Comparison of ENCODE assay signal across 12 cellular contexts in genomic region chr7:102321351-102322201, GRCh38. TPM values are rescaled to one million over a fixed set of nuclear protein-coding genes. Genes with fewer than 3 reads are reported as not detected.
DNase-seq lines count a peak whose midpoint lies in the region; ATAC-seq, FAIRE-seq and TF ChIP-seq lines count a peak whose summit lies in the region.
"Had no signal": no experiment of that assay in that cellular context is flagged by ENCODE, and none has a peak within 500 bp of the region (broad histone marks: within the 10 kb centered on the region; RNA-seq: fewer than 3 reads in every experiment).

No MANE protein-coding gene starts in this region.

- H3K9me3 ChIP-seq in heart left ventricle (no peaks in the 10 kb centered on the region), small intestine (ENCODE audit: control insufficient read depth, low read depth) (no peaks in the 10 kb centered on the region), MM.1S (replicated peaks; ENCODE audit: insufficient read depth, low read length) (no peaks in the 10 kb centered on the region)

- no peak for TF ChIP-seq POLR2A in heart left ventricle (IDR thresholded peaks at IDR 0.05)

- no peaks in the 10 kb centered on the region for H3K4me1 Mint-ChIP-seq in activated CD4-positive, alpha-beta T cell treated with anti-CD3 and anti-CD28 coated beads for 36 hours

- H3K4me1 ChIP-seq in heart left ventricle = peaks cover 0 to 29% (median 3%) of the 10 kb centered on the region in 12 donors
- H3K4me1 ChIP-seq in small intestine (ENCODE audit: control insufficient read depth in 2 of 2, insufficient read depth in 1 of 2, low read depth in 1 of 2, low read length in 1 of 2) = no peaks in the 10 kb centered on the region
- H3K4me1 ChIP-seq in MM.1S (ENCODE audit: low read length) = no peaks in the 10 kb centered on the region

- peaks cover 0 to 8% (median 0%) of the 10 kb centered on the region in 9 donors for H3K36me3 ChIP-seq in heart left ventricle
- H3K36me3 ChIP-seq in small intestine (ENCODE audit: control insufficient read depth in 2 of 2, insufficient read depth in 2 of 2, low read length in 2 of 2) = no peaks in the 10 kb centered on the region
- 0 out of 2 replicates have a peak, but pooled peaks cover 3% of the 10 kb centered on the region for H3K36me3 ChIP-seq in MM.1S (replicated peaks; ENCODE audit: insufficient read depth, low read length)

- H3K27me3 ChIP-seq in heart left ventricle = peaks cover 0 to 13% (median 2%) of the 10 kb centered on the region in 9 donors
- peaks cover 0 to 3% of the 10 kb centered on the region in 2 donors for H3K27me3 ChIP-seq in small intestine (ENCODE audit: control insufficient read depth in 2 of 2, insufficient read depth in 2 of 2, low read length in 2 of 2)
- no peaks in the 10 kb centered on the region for H3K27me3 ChIP-seq in MM.1S (replicated peaks; ENCODE audit: insufficient read depth, low read length)

- peaks cover 16% of the 10 kb centered on the region for H3K27me3 Mint-ChIP-seq in activated CD4-positive, alpha-beta T cell treated with anti-CD3 and anti-CD28 coated beads for 36 hours

- H3K4me3 Mint-ChIP-seq in activated CD4-positive, alpha-beta T cell treated with anti-CD3 and anti-CD28 coated beads for 36 hours = no peak overlapping the region
- H3K4me3 Mint-ChIP-seq: activated T-helper 1 cell treated with anti-CD3 and anti-CD28 coated beads, Interleukin-12 subunit alpha, Interleukin-12 subunit beta, Interleukin-2, Interleukin-4 antibody, amounts not matched to agents 30 ng/mL and 10 ng/mL and 1 ng/mL, durations not matched to agents 14 hours and 24 hours and 36 hours had no signal

- H3K9ac ChIP-seq in MM.1S (ENCODE audit: low read length) = no peak overlapping the region

- no peaks in the 10 kb centered on the region for H3K36me3 Mint-ChIP-seq in activated CD4-positive, alpha-beta T cell treated with anti-CD3 and anti-CD28 coated beads for 36 hours (ENCODE audit: low read depth)

- peak; percentile 72 for ATAC-seq in activated CD4-positive, alpha-beta T cell treated with anti-CD3 and anti-CD28 coated beads for 36 hours
- ATAC-seq in heart left ventricle = peak in 3 of 4 donors; percentile 31 to 67 (median 46)

- peak in 2 of 12 donors; percentile 5 to 10 for TF ChIP-seq CTCF in heart left ventricle (IDR thresholded peaks at IDR 0.05)
- TF ChIP-seq CTCF in MM.1S (IDR thresholded peaks at IDR 0.05; ENCODE audit: low read length) = no peak

- WGBS in heart left ventricle, 4 donors = 15 to 29% (median 19%) methylated on average over 43 to 73 of the region's 73 CpGs
- 19 to 31% (median 28%) methylated on average over 46 to 73 of the region's 73 CpGs for WGBS in small intestine, 3 donors

- intact Hi-C loops in activated CD4-positive, alpha-beta T cell treated with anti-CD3 and anti-CD28 coated beads for 36 hours (cut with DNase I, micrococcal nuclease) = loop anchor here in 1 of 2 experiments (2.0 kb wide), 1 partner anchor 43 kb away; no protein-coding TSS in a partner anchor
- intact Hi-C loops in heart left ventricle (cut with DNase I) = no loop called here

- no peak for FAIRE-seq in small intestine (lab: Jason Lieb, UNC)
- FAIRE-seq: keratinocyte had no signal

- no peak overlapping the region for H3K4me2 ChIP-seq in MM.1S (ENCODE audit: low read depth, low read length)

- CTCF ChIA-PET in activated CD4-positive, alpha-beta T cell treated with anti-CD3 and anti-CD28 coated beads for 36 hours (lab: Charles Lee) = interaction anchor here (0.5 to 0.7 kb wide), 2 partner anchors 20 to 95 kb away, joined by 3 to 4 read pairs; no protein-coding TSS in a partner anchor

- H3K9me3 Mint-ChIP-seq in activated CD4-positive, alpha-beta T cell treated with anti-CD3 and anti-CD28 coated beads for 36 hours (ENCODE audit: low read depth) = no peaks in the 10 kb centered on the region
- H3K9me3 Mint-ChIP-seq: activated T-helper 1 cell treated with anti-CD3 and anti-CD28 coated beads, Interleukin-12 subunit alpha, Interleukin-12 subunit beta, Interleukin-2, Interleukin-4 antibody, amounts not matched to agents 30 ng/mL and 10 ng/mL and 1 ng/mL, durations not matched to agents 14 hours and 24 hours and 36 hours had no signal

- H3K4me3 ChIP-seq in heart left ventricle = peak overlapping the region in 5 of 12 donors; percentile 12 to 36 (median 22)
- peak overlapping the region in 1 of 2 donors; percentile 22 for H3K4me3 ChIP-seq in small intestine (ENCODE audit: low read depth in 1 of 2, low read length in 2 of 2)
- H3K4me3 ChIP-seq in MM.1S (ENCODE audit: low read length) = no peak overlapping the region

- no peaks in the 10 kb centered on the region for H3K9me2 ChIP-seq in MM.1S (replicated peaks; ENCODE audit: insufficient read depth, low read length)

- peak; percentile 55 for DNase-seq in activated CD4-positive, alpha-beta T cell treated with anti-CD3 and anti-CD28 coated beads for 36 hours
- no peak for DNase-seq in activated CD4-positive, alpha-beta T cell treated with anti-CD3 and anti-CD28 coated beads for 4 hours
- DNase-seq in NCI-H69 (lab: John Stamatoyannopoulos, UW) (peak; percentile 25), heart left ventricle (peak in 1 of 5 donors; percentile 54), small intestine (peak; percentile 28), MM.1S (no peak)
- no peak for DNase-seq in NK-92 treated with Interleukin-12 subunit alpha and Interleukin-12 subunit beta, amount 100 ng/mL, for 24 hours (lab: John Stamatoyannopoulos, UW)
- no peak for DNase-seq in stimulated activated CD4-positive, alpha-beta T cell treated with anti-CD3 and anti-CD28 coated beads, Interleukin-4, amount 100 ng/mL, for 1 hour
- DNase-seq: NCI-H524 had no signal

- H4K20me1 ChIP-seq in MM.1S (ENCODE audit: insufficient read depth, low read length) = no peaks in the 10 kb centered on the region

- no peak overlapping the region for H3K27ac Mint-ChIP-seq in activated CD4-positive, alpha-beta T cell treated with anti-CD3 and anti-CD28 coated beads for 36 hours
- H3K27ac Mint-ChIP-seq: activated T-helper 1 cell treated with anti-CD3 and anti-CD28 coated beads, Interleukin-12 subunit alpha, Interleukin-12 subunit beta, Interleukin-2, Interleukin-4 antibody, amounts not matched to agents 30 ng/mL and 10 ng/mL and 1 ng/mL, durations not matched to agents 14 hours and 24 hours and 36 hours had no signal

- no peak overlapping the region for H2AFZ ChIP-seq in MM.1S (ENCODE audit: low read length)

- POLR2A ChIA-PET in activated CD4-positive, alpha-beta T cell treated with anti-CD3 and anti-CD28 coated beads for 36 hours (lab: Charles Lee) = interaction anchor here (0.6 kb wide), 1 partner anchor 14 kb away, joined by 4 read pairs; no protein-coding TSS in a partner anchor

- H3K79me2 ChIP-seq in MM.1S (ENCODE audit: low read length) = 0 out of 2 replicates have a peak, but pooled peaks cover 5% of the 10 kb centered on the region

- H3K27ac ChIP-seq in heart left ventricle (peak overlapping the region in 1 of 12 donors; percentile 69), small intestine (ENCODE audit: low read depth in 1 of 2, low read length in 1 of 2) (peak overlapping the region in 1 of 2 donors; percentile 53), MM.1S (ENCODE audit: low read length) (no peak overlapping the region)

- H3F3A ChIP-seq in MM.1S (ENCODE audit: insufficient read depth, low read length) = 0 out of 2 replicates have a peak, but pooled peaks cover 11% of the 10 kb centered on the region

RNA-seq across cellular contexts. Expression of gene SPDYE6, which starts 34.7 kb away (rescaled TPM):
- total RNA-seq in activated CD4-positive, alpha-beta T cell treated with anti-CD3 and anti-CD28 coated beads for 36 hours = not detected
- not detected for total RNA-seq in heart left ventricle
- polyA plus RNA-seq in heart left ventricle = under 1 TPM in 1 of 2 donors, not detected in 1; 0.15 TPM
- under 1 TPM in 1 of 3 donors, not detected in 2; 0.09 TPM for polyA plus RNA-seq in small intestine
- total RNA-seq: A673; activated T-helper 1 cell treated with anti-CD3 and anti-CD28 coated beads, Interleukin-12 subunit alpha, Interleukin-12 subunit beta, Interleukin-2, Interleukin-4 antibody, amounts not matched to agents 30 ng/mL and 10 ng/mL and 1 ng/mL, durations not matched to agents 14 hours and 24 hours and 36 hours had no signal
- polyA plus RNA-seq: keratinocyte had no signal

RNA-seq across cellular contexts. Expression of gene SH2B2, which starts 34.9 kb away (rescaled TPM):
- 1 to 10 TPM; 2.7 to 3.2 TPM for total RNA-seq in activated CD4-positive, alpha-beta T cell treated with anti-CD3 and anti-CD28 coated beads for 36 hours
- total RNA-seq in heart left ventricle = 1 to 10 TPM in 8 of 9 donors, under 1 TPM in 1; 1.00 to 5.7 (median 2.5) TPM
- polyA plus RNA-seq in heart left ventricle (1 to 10 TPM in 1 of 2 donors, under 1 TPM in 1; 0.50 to 2.2 TPM), small intestine (1 to 10 TPM in 2 of 3 donors, under 1 TPM in 1; 0.67 to 2.5 (median 1.6) TPM)

Comparison
In these comparisons a context has a peak if more than half of its experiments do, and no peak if none do; other contexts are left out.
1. DNase-seq: peak in activated CD4-positive, alpha-beta T cell treated with anti-CD3 and anti-CD28 coated beads for 36 hours (single experiment), NCI-H69 (single experiment) and small intestine (single experiment); none in activated CD4-positive, alpha-beta T cell treated with anti-CD3 and anti-CD28 coated beads for 4 hours (0 of 2), NK-92 treated with Interleukin-12 subunit alpha and Interleukin-12 subunit beta, amount 100 ng/mL, for 24 hours (single experiment), MM.1S (single experiment) and stimulated activated CD4-positive, alpha-beta T cell treated with anti-CD3 and anti-CD28 coated beads, Interleukin-4, amount 100 ng/mL, for 1 hour (single experiment).